In the genomic region with DNA sequence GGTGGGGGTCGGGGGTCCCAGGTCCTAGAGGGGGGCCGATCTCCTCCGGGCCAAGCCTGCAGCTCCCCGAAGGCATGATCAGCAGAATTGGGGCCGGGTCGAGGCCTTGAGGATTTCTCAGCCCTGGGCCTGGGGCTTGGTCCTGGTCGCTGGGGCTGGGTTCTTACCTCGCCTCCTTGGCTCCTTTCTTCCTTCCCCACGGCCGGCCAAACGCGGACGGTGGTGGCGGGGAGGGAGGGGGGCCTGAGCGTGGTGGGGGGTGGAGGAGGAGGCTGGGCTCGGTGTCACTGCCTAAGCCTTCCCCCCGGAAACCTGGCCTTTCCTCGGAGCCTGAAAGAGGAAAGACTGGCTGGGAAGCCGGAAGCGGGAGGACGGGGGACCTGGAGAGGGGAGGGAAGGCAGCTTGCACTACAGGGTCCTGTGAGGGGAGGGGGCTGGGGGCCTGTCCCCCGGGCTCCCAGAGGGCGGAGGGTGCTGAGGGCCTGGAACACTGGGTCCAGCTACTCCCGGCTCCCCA, we compare ENCODE assay signal across 8 cellular contexts. TPM values are rescaled to one million over a fixed set of nuclear protein-coding genes. Genes with fewer than 3 reads are reported as not detected.
DNase-seq lines count a peak whose midpoint lies in the region; ATAC-seq, FAIRE-seq and TF ChIP-seq lines count a peak whose summit lies in the region.

ZNF579 (minus strand) TSS at position 221 of the 517 bp plus-strand sequence. CDS start 1,209 bp downstream, outside the sequence.

- peak; percentile 95 for DNase-seq in DMS53 (lab: John Stamatoyannopoulos, UW)
- DNase-seq in HTR-8/SVneo (ENCODE audit: insufficient read length, low spot score) = peak; percentile 81
- DNase-seq in NOMO-1 (lab: John Stamatoyannopoulos, UW; ENCODE audit: unreplicated experiment in 2 of 2) = peak; percentile 68 to 70
- peak; percentile 79 for DNase-seq in activated CD8-positive, alpha-beta memory T cell treated with anti-CD3 and anti-CD28 coated beads, Interleukin-2, amount 10 ng/mL, durations not matched to agents 7 days and 5 days
- DNase-seq in endothelial cell (ENCODE audit: low spot score) = peak; percentile 83
- DNase-seq in mesothelial cell of epicardium (ENCODE audit: low spot score in 2 of 2, unreplicated experiment in 2 of 2) = peak; percentile 61 to 78
- DNase-seq in stimulated activated CD8-positive, alpha-beta memory T cell treated with anti-CD3 and anti-CD28 coated beads, Interleukin-12 subunit alpha, Interleukin-12 subunit beta, amount 100 ng/mL, for 4 hours (ENCODE audit: low read depth) = peak; percentile 43

- no peaks in the 10 kb centered on the region for H3K9me3 Mint-ChIP-seq in activated CD8-positive, alpha-beta memory T cell treated with anti-CD3 and anti-CD28 coated beads, Interleukin-2, amount 10 ng/mL, durations not matched to agents 7 days and 5 days (ENCODE audit: low read depth)
- H3K9me3 Mint-ChIP-seq in endothelial cell (ENCODE audit: unreplicated experiment) (no peaks in the 10 kb centered on the region), mesothelial cell of epicardium (no peaks in the 10 kb centered on the region)

- ATAC-seq in activated CD8-positive, alpha-beta memory T cell treated with anti-CD3 and anti-CD28 coated beads, Interleukin-2, amount 10 ng/mL, durations not matched to agents 7 days and 5 days = peak; percentile 70
- no peak for ATAC-seq in HG03025 (IDR thresholded peaks at IDR 0.05; ENCODE audit: low FRiP score, unreplicated experiment)

- TF ChIP-seq CTCF in endothelial cell (IDR thresholded peaks at IDR 0.05; ENCODE audit: unreplicated experiment) = no peak
- TF ChIP-seq CTCF in mesothelial cell of epicardium (IDR thresholded peaks at IDR 0.05; ENCODE audit: unreplicated experiment) = no peak

- peak within 1 kb of the TSS; percentile 60 for H3K27ac Mint-ChIP-seq in activated CD8-positive, alpha-beta memory T cell treated with anti-CD3 and anti-CD28 coated beads, Interleukin-2, amount 10 ng/mL, durations not matched to agents 7 days and 5 days
- peak within 1 kb of the TSS; percentile 89 for H3K27ac Mint-ChIP-seq in endothelial cell (ENCODE audit: unreplicated experiment)
- H3K27ac Mint-ChIP-seq in mesothelial cell of epicardium = peak within 1 kb of the TSS; percentile 96

- H3K4me1 Mint-ChIP-seq in activated CD8-positive, alpha-beta memory T cell treated with anti-CD3 and anti-CD28 coated beads, Interleukin-2, amount 10 ng/mL, durations not matched to agents 7 days and 5 days = peaks cover 21% of the 10 kb centered on the region
- H3K4me1 Mint-ChIP-seq in endothelial cell (ENCODE audit: unreplicated experiment) = peaks cover 28% of the 10 kb centered on the region
- peaks cover 31% of the 10 kb centered on the region for H3K4me1 Mint-ChIP-seq in mesothelial cell of epicardium

- peaks cover 9% of the 10 kb centered on the region for H3K27me3 Mint-ChIP-seq in activated CD8-positive, alpha-beta memory T cell treated with anti-CD3 and anti-CD28 coated beads, Interleukin-2, amount 10 ng/mL, durations not matched to agents 7 days and 5 days
- H3K27me3 Mint-ChIP-seq in endothelial cell (ENCODE audit: unreplicated experiment) = peaks cover 12% of the 10 kb centered on the region
- no peaks in the 10 kb centered on the region for H3K27me3 Mint-ChIP-seq in mesothelial cell of epicardium (ENCODE audit: low read depth)

- peak; percentile 26 for FAIRE-seq in HTR-8/SVneo (lab: Jason Lieb, UNC)

- H3K4me3 Mint-ChIP-seq in activated CD8-positive, alpha-beta memory T cell treated with anti-CD3 and anti-CD28 coated beads, Interleukin-2, amount 10 ng/mL, durations not matched to agents 7 days and 5 days = peak within 1 kb of the TSS; percentile 77
- peak within 1 kb of the TSS; percentile 98 for H3K4me3 Mint-ChIP-seq in endothelial cell (ENCODE audit: unreplicated experiment)
- peak within 1 kb of the TSS; percentile 90 for H3K4me3 Mint-ChIP-seq in mesothelial cell of epicardium

- H3K36me3 Mint-ChIP-seq in activated CD8-positive, alpha-beta memory T cell treated with anti-CD3 and anti-CD28 coated beads, Interleukin-2, amount 10 ng/mL, durations not matched to agents 7 days and 5 days = peaks cover 9% of the 10 kb centered on the region
- H3K36me3 Mint-ChIP-seq in endothelial cell (ENCODE audit: low read depth, unreplicated experiment) (peaks cover 27% of the 10 kb centered on the region), mesothelial cell of epicardium (peaks cover 22% of the 10 kb centered on the region)

- CTCF ChIA-PET in activated CD8-positive, alpha-beta memory T cell treated with anti-CD3 and anti-CD28 coated beads, Interleukin-2, amount 10 ng/mL, durations not matched to agents 7 days and 5 days (lab: Charles Lee) = interaction anchor here (0.7 to 2.2 kb wide), 4 partner anchors 26 to 77 kb away, joined by 3 to 8 read pairs (median 4); no protein-coding TSS in a partner anchor

RNA-seq across cellular contexts. Expression of gene ZNF579, which starts in this region (rescaled TPM):
- 1 to 10 TPM; 5.6 to 7.5 TPM for total RNA-seq in activated CD8-positive, alpha-beta memory T cell treated with anti-CD3 and anti-CD28 coated beads, Interleukin-2, amount 10 ng/mL, durations not matched to agents 7 days and 5 days
- total RNA-seq in endothelial cell (ENCODE audit: unreplicated experiment) (36.4 TPM), mesothelial cell of epicardium (35.0 to 35.2 TPM (median 35.1 TPM) in 3 replicates)

Comparison
In these comparisons a context has a peak if more than half of its experiments do, and no peak if none do; other contexts are left out.
1. DNase-seq: peak in every context shown above with its lines; median percentile 95 in DMS53; 83 in endothelial cell; 81 in HTR-8/SVneo; 79 in activated CD8-positive, alpha-beta memory T cell treated with anti-CD3 and anti-CD28 coated beads, Interleukin-2, amount 10 ng/mL, durations not matched to agents 7 days and 5 days; 70 in mesothelial cell of epicardium; 69 in NOMO-1; 43 in stimulated activated CD8-positive, alpha-beta memory T cell treated with anti-CD3 and anti-CD28 coated beads, Interleukin-12 subunit alpha, Interleukin-12 subunit beta, amount 100 ng/mL, for 4 hours.